In the genomic region with DNA sequence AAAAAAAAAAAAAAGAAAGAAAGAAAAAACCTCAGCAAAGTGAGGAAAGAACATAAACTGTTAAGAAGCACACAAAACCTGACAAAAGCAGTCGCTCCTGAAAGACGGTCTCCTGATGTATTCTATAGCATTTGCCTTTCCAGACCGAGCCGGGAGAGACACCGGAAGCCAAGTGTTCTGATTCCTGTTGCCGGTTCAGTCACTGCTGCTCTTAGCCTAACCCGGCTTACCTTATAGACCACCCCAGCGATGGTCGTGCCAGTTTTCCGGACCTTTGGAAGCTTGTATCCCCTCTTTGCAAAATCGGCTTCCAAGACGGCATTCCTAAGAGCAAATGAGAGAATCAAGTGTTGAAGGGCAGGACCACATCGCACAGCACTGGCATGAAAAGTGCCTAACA, we compare ENCODE assay signal across 8 cellular contexts. TPM values are rescaled to one million over a fixed set of nuclear protein-coding genes. Genes with fewer than 3 reads are reported as not detected.
DNase-seq lines count a peak whose midpoint lies in the region; ATAC-seq, FAIRE-seq and TF ChIP-seq lines count a peak whose summit lies in the region.

No MANE protein-coding gene starts in this region.

- H3K4me1 Mint-ChIP-seq in H9 = peaks cover 10 to 15% of the 10 kb centered on the region in 2 experiments
- peaks cover 19% of the 10 kb centered on the region for H3K4me1 Mint-ChIP-seq in T-helper 17 cell
- H3K4me1 Mint-ChIP-seq in glutamatergic neuron (ENCODE audit: low read depth, unreplicated experiment) = peaks cover 3% of the 10 kb centered on the region

- H2BK5ac ChIP-seq in H9 (ENCODE audit: insufficient read length, low read length) = peak overlapping the region; percentile 24

- no peak overlapping the region for H3K23ac ChIP-seq in H9 (ENCODE audit: insufficient read length, low read depth, low read length)

- H2BK120ac ChIP-seq in H9 (ENCODE audit: low read depth, low read length, poor library complexity, severe bottlenecking) = no peak overlapping the region

- H2BK15ac ChIP-seq in H9 (ENCODE audit: low read depth, low read length) = no peak overlapping the region

- no peak overlapping the region for H2AFZ ChIP-seq in H9 (ENCODE audit: low read length)

- peaks cover 4% of the 10 kb centered on the region for H3K23me2 ChIP-seq in H9 (ENCODE audit: insufficient read length, low read depth, low read length, poor library complexity, severe bottlenecking)

- H3K4me2 ChIP-seq in H9 (ENCODE audit: insufficient read depth, insufficient read length, low read length) = peak overlapping the region; percentile 86

- DNase-seq in H9 (no peak), T-helper 17 cell (no peak), glutamatergic neuron (no peak), cortex of kidney (lab: John Stamatoyannopoulos, UW) (no peak), amygdala (lab: John Stamatoyannopoulos, UW) (no peak), GM12891 (ENCODE audit: insufficient read length, low spot score) (no peak)

- peak overlapping the region; percentile 99 to 100 for H3K4me3 Mint-ChIP-seq in H9
- H3K4me3 Mint-ChIP-seq in T-helper 17 cell = peak overlapping the region; percentile 93
- peak overlapping the region; percentile 98 for H3K4me3 Mint-ChIP-seq in glutamatergic neuron (ENCODE audit: unreplicated experiment)

- no peak for TF ChIP-seq POLR2A in GM12891 (IDR thresholded peaks at IDR 0.05; ENCODE audit: low read depth, low read length)

- no peak overlapping the region for H4K91ac ChIP-seq in H9 (ENCODE audit: insufficient read length, low read depth, low read length)

- no peak overlapping the region for H3T11ph ChIP-seq in H9 (ENCODE audit: low read length)

- H3K79me2 ChIP-seq in H9 (ENCODE audit: insufficient read depth, low read length) = peaks cover 6% of the 10 kb centered on the region; the same call in 1 of the 2 replicates

- H2BK12ac ChIP-seq in H9 (ENCODE audit: insufficient read length, low read depth, low read length) = no peak overlapping the region

- no peaks in the 10 kb centered on the region for H3K27me3 ChIP-seq in H9 (ENCODE audit: insufficient read depth, low read length)

- H3K27me3 Mint-ChIP-seq in H9 (ENCODE audit: low read depth) = no peaks in the 10 kb centered on the region; the same call in 1 of the 2 replicates
- H3K27me3 Mint-ChIP-seq in T-helper 17 cell = no peaks in the 10 kb centered on the region
- H3K27me3 Mint-ChIP-seq in glutamatergic neuron (ENCODE audit: unreplicated experiment) = peaks cover 6% of the 10 kb centered on the region

- H3K27ac ChIP-seq in H9 (ENCODE audit: insufficient read length, low read depth, low read length) = no peak overlapping the region
- peak overlapping the region in 19 of 21 experiments; percentile 52 to 87 (median 83) for H3K27ac ChIP-seq in skin epidermis

- H4K5ac ChIP-seq in H9 (ENCODE audit: insufficient read length, low read depth, low read length) = peak overlapping the region; percentile 36

- H3K27ac Mint-ChIP-seq in H9 = peak overlapping the region; percentile 99 to 100 (median 100)
- peak overlapping the region; percentile 92 for H3K27ac Mint-ChIP-seq in T-helper 17 cell
- H3K27ac Mint-ChIP-seq in glutamatergic neuron (ENCODE audit: unreplicated experiment) = peak overlapping the region; percentile 97

- H3K9me3 Mint-ChIP-seq in H9 (no peaks in the 10 kb centered on the region; a peak in 1 of 5 replicates), glutamatergic neuron (ENCODE audit: unreplicated experiment) (peaks cover 7% of the 10 kb centered on the region)

- peak overlapping the region; percentile 74 for H4K8ac ChIP-seq in H9 (replicated peaks; ENCODE audit: insufficient read length, low read depth, low read length)

- WGBS in H9 (ENCODE audit: extremely low coverage, insufficient read length, low lambda C conversion rate) = no CpG with 5 or more reads among the region's 13 CpGs

- no peaks in the 10 kb centered on the region for H3K79me1 ChIP-seq in H9 (ENCODE audit: insufficient read depth, low read depth, low read length, poor library complexity, severe bottlenecking)

- no peaks in the 10 kb centered on the region for H3K9me3 ChIP-seq in H9 (ENCODE audit: control insufficient read depth, low read depth, low read length)
- no peaks in the 10 kb centered on the region for H3K9me3 ChIP-seq in T-helper 17 cell (ENCODE audit: control insufficient read depth, low read length, poor library complexity, severe bottlenecking)

- peak overlapping the region; percentile 33; the same call in 1 of the 2 replicates for H3K14ac ChIP-seq in H9 (ENCODE audit: insufficient read depth, low read length)

- no peak for FAIRE-seq in GM12891 (lab: Jason Lieb, UNC)

- TF ChIP-seq CTCF in H9 (conservative IDR thresholded peaks at IDR 0.05) (no peak), glutamatergic neuron (IDR thresholded peaks at IDR 0.05; ENCODE audit: partially characterized antibody, unreplicated experiment) (no peak)

- ATAC-seq in T-helper 17 cell = no peak
- ATAC-seq in HG02981 (IDR thresholded peaks at IDR 0.05; ENCODE audit: unreplicated experiment) = no peak

- H3K4me1 ChIP-seq in H9 (ENCODE audit: insufficient read depth, low read length) = peaks cover 2% of the 10 kb centered on the region; the same call in 1 of the 2 replicates

- H3K36me3 Mint-ChIP-seq in H9 (ENCODE audit: insufficient read depth in 1 of 3, low read depth in 3 of 3) (peaks cover 12 to 47% (median 42%) of the 10 kb centered on the region in 3 experiments; a peak in 6 of 7 replicates), T-helper 17 cell (ENCODE audit: low read depth) (peaks cover 5% of the 10 kb centered on the region), glutamatergic neuron (ENCODE audit: unreplicated experiment) (no peaks in the 10 kb centered on the region)

- H3K18ac ChIP-seq in H9 (ENCODE audit: insufficient read length, low read depth, low read length) = no peak overlapping the region

- peak overlapping the region; percentile 65 to 96 (median 84) for H3K4me3 ChIP-seq in skin epidermis

- no peak overlapping the region for H3K4ac ChIP-seq in H9 (ENCODE audit: low read depth, low read length)

- peak overlapping the region; percentile 1 for H2AK5ac ChIP-seq in H9 (ENCODE audit: insufficient read length, low read length)

- H4K20me1 ChIP-seq in H9 (ENCODE audit: control insufficient read depth, insufficient read depth, insufficient read length) = no peaks in the 10 kb centered on the region

- H3K9ac ChIP-seq in H9 (ENCODE audit: extremely low read depth, insufficient read length, low read length) = peak overlapping the region; percentile 96

- H3K56ac ChIP-seq in H9 (ENCODE audit: insufficient read length, low read depth, low read length) = peak overlapping the region; percentile 41

- H2BK20ac ChIP-seq in H9 (ENCODE audit: low read depth, low read length, poor library complexity, severe bottlenecking) = no peak overlapping the region

TF ChIP-seq in GM12891, 5 proteins besides CTCF, POLR2A, EP300 and RAD21:
- no peak for TF ChIP-seq SPI1 (IDR thresholded peaks at IDR 0.05; ENCODE audit: low read depth, low read length)
- no peak for TF ChIP-seq TAF1 (IDR thresholded peaks at IDR 0.05; ENCODE audit: low read depth, low read length)
- no peak for TF ChIP-seq POU2F2 (IDR thresholded peaks at IDR 0.05; ENCODE audit: low read depth, low read length)

RNA-seq across cellular contexts. Expression of gene PSMB7, which starts 0.6 kb away (rescaled TPM):
- 209 and 216 TPM in 2 replicates for total RNA-seq in H9 (2021)
- 10 to 100 TPM; 70.7 to 77.5 TPM for total RNA-seq in T-helper 17 cell
- 185 TPM for total RNA-seq in glutamatergic neuron (ENCODE audit: unreplicated experiment)
- polyA plus RNA-seq in GM12891 (2012; ENCODE audit: low read depth, missing spikeins) = 219 TPM

RNA-seq across cellular contexts. Expression of gene ADGRD2, which starts 35.6 kb away (rescaled TPM):
- total RNA-seq in H9 (2021) = 1.2 and 1.5 TPM in 2 replicates
- not detected for total RNA-seq in T-helper 17 cell
- not detected for total RNA-seq in glutamatergic neuron (ENCODE audit: unreplicated experiment)
- not detected for polyA plus RNA-seq in GM12891 (2012; ENCODE audit: low read depth, missing spikeins)
